ENCODE assay signal across 12 cellular contexts in the genomic region with DNA sequence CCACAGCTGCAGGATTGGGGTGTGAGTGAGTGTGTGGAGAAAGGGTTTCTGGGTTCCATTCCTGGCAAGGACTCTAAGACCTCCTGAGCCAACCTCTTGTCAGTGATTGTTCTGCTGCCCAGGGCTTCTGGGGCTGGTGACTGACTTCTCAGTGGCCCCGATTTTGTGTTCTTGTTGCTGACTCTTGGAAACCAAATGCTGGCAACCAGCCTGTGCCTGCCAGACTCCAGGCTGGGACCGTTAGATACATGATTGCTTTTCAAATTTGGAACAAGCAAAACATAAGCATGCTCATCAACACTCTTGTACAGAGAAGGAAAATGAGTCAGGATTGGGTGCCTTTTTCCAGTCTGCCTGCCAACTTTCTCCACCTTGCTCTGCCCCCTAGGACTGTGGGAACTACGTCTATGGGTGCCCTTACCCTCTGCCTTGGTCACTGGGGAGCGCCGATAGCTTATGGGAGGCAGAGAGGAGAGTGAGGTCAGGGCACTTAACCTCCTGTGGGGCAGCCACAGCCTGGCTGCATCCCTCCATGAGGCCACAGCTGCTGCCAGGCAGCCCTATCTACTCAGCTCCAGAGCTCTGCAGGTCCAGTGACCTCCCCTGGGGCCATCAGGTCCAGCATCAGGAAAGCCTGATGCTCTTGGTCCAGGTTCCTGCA. TPM values are rescaled to one million over a fixed set of nuclear protein-coding genes. Genes with fewer than 3 reads are reported as not detected.
DNase-seq lines count a peak whose midpoint lies in the region; ATAC-seq and TF ChIP-seq lines count a peak whose summit lies in the region.
"Had no signal": no experiment of that assay in that cellular context is flagged by ENCODE, and none has a peak within 500 bp of the region (broad histone marks: within the 10 kb centered on the region; RNA-seq: fewer than 3 reads in every experiment).

No MANE protein-coding gene starts in this region.

- peak overlapping the region; percentile 99 for H3K27ac Mint-ChIP-seq in activated CD4-positive, alpha-beta memory T cell treated with anti-CD3 and anti-CD28 coated beads for 36 hours

- H3K27me3 Mint-ChIP-seq in activated CD4-positive, alpha-beta memory T cell treated with anti-CD3 and anti-CD28 coated beads for 36 hours = no peaks in the 10 kb centered on the region
- H3K27me3 Mint-ChIP-seq: stimulated activated naive B cell treated with anti-CD40 and anti-IgM and Interleukin-4, amounts not matched to agents 10 μg/mL and 1 μg/mL and 100 μg/mL, for 72 hours had no signal

- H3K4me3 ChIP-seq in esophagus squamous epithelium (no peak overlapping the region), osteoblast (ENCODE audit: insufficient read depth, low read length) (no peak overlapping the region)

- no peak overlapping the region for H3K4me2 ChIP-seq in osteoblast (ENCODE audit: insufficient read depth, low read length)

- peak; percentile 29 for DNase-seq in G401 (ENCODE audit: low spot score)
- peak; percentile 45 for DNase-seq in activated CD4-positive, alpha-beta memory T cell treated with anti-CD3 and anti-CD28 coated beads for 36 hours
- DNase-seq in esophagus squamous epithelium (lab: John Stamatoyannopoulos, UW) = no peak
- no peak for DNase-seq in osteoblast (ENCODE audit: insufficient read length, low spot score, missing footprints)
- DNase-seq in GM19238 (ENCODE audit: insufficient read length, low spot score) = no peak
- DNase-seq in NCI-H1048 (lab: John Stamatoyannopoulos, UW) = no peak
- DNase-seq: DMS79 treated with DMSO at 0.1 percent for 48 hours; stimulated activated naive B cell treated with anti-CD40 and anti-IgM and Interleukin-4, amounts not matched to agents 10 μg/mL and 1 μg/mL and 100 μg/mL, for 72 hours had no signal

- intact Hi-C loops in activated CD4-positive, alpha-beta memory T cell treated with anti-CD3 and anti-CD28 coated beads for 36 hours (cut with micrococcal nuclease) = loop anchor here (1.0 kb wide), 4 partner anchors 13 to 103 kb away; no protein-coding TSS in a partner anchor
- intact Hi-C loops in esophagus squamous epithelium (cut with DNase I) = no loop called here

- no peaks in the 10 kb centered on the region for H4K20me1 ChIP-seq in osteoblast (ENCODE audit: insufficient read depth, low read length)

- H3K36me3 ChIP-seq in esophagus squamous epithelium (no peaks in the 10 kb centered on the region), osteoblast (ENCODE audit: insufficient read depth, low read length) (no peaks in the 10 kb centered on the region)

- peak overlapping the region in 3 of 4 donors; percentile 38 to 66 (median 42) for H3K27ac ChIP-seq in esophagus squamous epithelium
- H3K27ac ChIP-seq in osteoblast (ENCODE audit: low read depth, low read length) = peak overlapping the region; percentile 47

- POLR2A ChIA-PET in activated CD4-positive, alpha-beta memory T cell treated with anti-CD3 and anti-CD28 coated beads for 36 hours (lab: Charles Lee) = interaction anchor here (1.0 to 3.2 kb wide), 9 partner anchors 10 to 232 kb away, joined by 3 to 25 read pairs (median 10); a partner anchor contains a TSS

- no peaks in the 10 kb centered on the region for H3K9me3 ChIP-seq in esophagus squamous epithelium
- H3K9me3 ChIP-seq in osteoblast (ENCODE audit: low read depth, low read length) = no peaks in the 10 kb centered on the region

- CTCF ChIA-PET in activated CD4-positive, alpha-beta memory T cell treated with anti-CD3 and anti-CD28 coated beads for 36 hours (lab: Charles Lee) = interaction anchor here (1.1 to 4.7 kb wide), 7 partner anchors 12 to 182 kb away, joined by 3 to 67 read pairs (median 4); a partner anchor contains a TSS

- WGBS in esophagus squamous epithelium, 2 donors = 66 to 80% methylated on average over 1 to 5 of the region's 5 CpGs

- peaks cover 68% of the 10 kb centered on the region for H3K4me1 Mint-ChIP-seq in activated CD4-positive, alpha-beta memory T cell treated with anti-CD3 and anti-CD28 coated beads for 36 hours (ENCODE audit: low read depth)

- ATAC-seq in GM21529 (IDR thresholded peaks at IDR 0.05; ENCODE audit: unreplicated experiment) = no peak
- ATAC-seq in GM21619 (IDR thresholded peaks at IDR 0.05; ENCODE audit: unreplicated experiment) = no peak
- ATAC-seq: stimulated activated naive B cell treated with anti-CD40 and anti-IgM and Interleukin-4, amounts not matched to agents 10 μg/mL and 1 μg/mL and 100 μg/mL, for 72 hours had no signal

- H2AFZ ChIP-seq in osteoblast (ENCODE audit: low read length) = peak overlapping the region; percentile 31

- no peak for TF ChIP-seq POLR2A in esophagus squamous epithelium (IDR thresholded peaks at IDR 0.05)

- peak overlapping the region; percentile 70 for H3K4me3 Mint-ChIP-seq in activated CD4-positive, alpha-beta memory T cell treated with anti-CD3 and anti-CD28 coated beads for 36 hours
- H3K4me3 Mint-ChIP-seq: stimulated activated naive B cell treated with anti-CD40 and anti-IgM and Interleukin-4, amounts not matched to agents 10 μg/mL and 1 μg/mL and 100 μg/mL, for 72 hours had no signal

- H3K27me3 ChIP-seq in esophagus squamous epithelium (no peaks in the 10 kb centered on the region), osteoblast (ENCODE audit: insufficient read depth, low read length) (no peaks in the 10 kb centered on the region)

- TF ChIP-seq CTCF in esophagus squamous epithelium (IDR thresholded peaks at IDR 0.05) (no peak), osteoblast (IDR thresholded peaks at IDR 0.05; ENCODE audit: extremely low read depth, low read depth, low read length) (no peak)

- no peaks in the 10 kb centered on the region for H3K36me3 Mint-ChIP-seq in activated CD4-positive, alpha-beta memory T cell treated with anti-CD3 and anti-CD28 coated beads for 36 hours
- H3K36me3 Mint-ChIP-seq: stimulated activated naive B cell treated with anti-CD40 and anti-IgM and Interleukin-4, amounts not matched to agents 10 μg/mL and 1 μg/mL and 100 μg/mL, for 72 hours had no signal

- H3K4me1 ChIP-seq in esophagus squamous epithelium (peaks cover 4 to 31% (median 7%) of the 10 kb centered on the region in 3 donors), osteoblast (ENCODE audit: insufficient read depth, low read length) (peaks cover 28% of the 10 kb centered on the region)

- in situ Hi-C loops in G401 (cut with HindIII; ENCODE audit: low sequenced_read_pairs) = no loop called here

- no peaks in the 10 kb centered on the region for H3K79me2 ChIP-seq in osteoblast (ENCODE audit: insufficient read depth, low read length)

- H3K9me3 Mint-ChIP-seq in activated CD4-positive, alpha-beta memory T cell treated with anti-CD3 and anti-CD28 coated beads for 36 hours = no peaks in the 10 kb centered on the region
- H3K9me3 Mint-ChIP-seq: stimulated activated naive B cell treated with anti-CD40 and anti-IgM and Interleukin-4, amounts not matched to agents 10 μg/mL and 1 μg/mL and 100 μg/mL, for 72 hours had no signal

RNA-seq across cellular contexts. Expression of a gene that starts 39.3 kb away (rescaled TPM):
- not detected in 2 replicates for total RNA-seq in G401 (2014; rRNA removed; shearing (Covaris generic))
- not detected for total RNA-seq in activated CD4-positive, alpha-beta memory T cell treated with anti-CD3 and anti-CD28 coated beads for 36 hours
- under 1 TPM in 1 of 4 donors, not detected in 3; 0.19 TPM for total RNA-seq in esophagus squamous epithelium
- not detected in 2 replicates for total RNA-seq in osteoblast
- total RNA-seq: glomerular endothelial cell, SK-MEL-5 had no signal

Comparison
In these comparisons a context has a peak if more than half of its experiments do, and no peak if none do; other contexts are left out.
1. DNase-seq: peak in G401 (single experiment) and activated CD4-positive, alpha-beta memory T cell treated with anti-CD3 and anti-CD28 coated beads for 36 hours (single experiment); none in esophagus squamous epithelium (single experiment), osteoblast (single experiment), GM19238 (single experiment) and NCI-H1048 (single experiment).